In the genomic region with DNA sequence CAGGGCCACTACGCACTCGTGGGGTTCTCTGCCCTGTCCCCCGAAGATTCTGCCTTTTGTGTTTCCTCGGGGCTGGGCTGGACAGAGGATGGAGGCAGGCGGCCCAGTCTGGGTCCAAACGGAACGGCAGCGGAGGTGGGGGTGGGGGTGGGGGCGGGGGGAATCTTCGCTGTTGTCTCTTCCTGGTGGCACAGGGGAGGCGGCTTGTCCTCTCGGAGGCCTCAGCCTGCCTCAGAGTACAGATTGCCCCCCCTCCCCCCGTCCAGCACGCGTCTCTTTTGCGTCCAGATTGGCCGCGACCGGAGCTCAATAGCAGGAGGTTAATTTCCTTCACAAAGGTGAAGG, we compare ENCODE assay signal across 13 cellular contexts.
DNase-seq lines count a peak whose midpoint lies in the region.
"Had no signal": no experiment of that assay in that cellular context is flagged by ENCODE, and none has a peak within 500 bp of the region (broad histone marks: within the 10 kb centered on the region; RNA-seq: fewer than 3 reads in every experiment).

No MANE protein-coding gene starts in this region.

- H3K4me1 ChIP-seq in ES-I3 (ENCODE audit: insufficient read depth, low read length): peaks cover 18% of the 10 kb centered on the region
- H3K4me1 ChIP-seq in NT2/D1 (ENCODE audit: insufficient read depth, insufficient read length): no peaks in the 10 kb centered on the region
- peaks cover 27% of the 10 kb centered on the region for H3K4me1 ChIP-seq in iPS-18a (ENCODE audit: control insufficient read depth, low read depth, low read length)

- H3K4me3 ChIP-seq in NT2/D1 (ENCODE audit: insufficient read length, low read depth): peak overlapping the region; percentile 21
- H3K4me3 ChIP-seq in iPS-18a (ENCODE audit: low read length): peak overlapping the region; percentile 53
- H3K4me3 ChIP-seq: thyroid gland had no signal

- H3K36me3 ChIP-seq in ES-I3 (ENCODE audit: insufficient read depth, low read length): no peaks in the 10 kb centered on the region
- H3K36me3 ChIP-seq in NT2/D1 (ENCODE audit: insufficient read depth, insufficient read length, low read length): no peaks in the 10 kb centered on the region
- H3K36me3 ChIP-seq in iPS-18a (ENCODE audit: control insufficient read depth, low read depth, low read length): no peaks in the 10 kb centered on the region
- H3K36me3 ChIP-seq: left ventricle myocardium inferior, thyroid gland had no signal

- H3K27ac ChIP-seq in iPS-18a (ENCODE audit: low read length): no peak overlapping the region
- H3K27ac ChIP-seq: left ventricle myocardium inferior, thyroid gland had no signal

- DNase-seq in COR-L47 (lab: John Stamatoyannopoulos, UW) (peak; percentile 78), NT2/D1 (ENCODE audit: low read depth, low spot score) (no peak), GF-D8 (lab: John Stamatoyannopoulos, UW) (no peak), ACHN (no peak), HK-2 (ENCODE audit: unreplicated experiment) (no peak), NAMALWA (ENCODE audit: low spot score) (no peak)
- DNase-seq: activated CD8-positive, alpha-beta T cell treated with anti-CD3 and anti-CD28 coated beads, Interleukin-2, amount 10 ng/mL, durations not matched to agents 7 days and 5 days; DND-41; left ventricle myocardium inferior; NCI-H226; thyroid gland had no signal

- H3K9me3 ChIP-seq in ES-I3 (ENCODE audit: control insufficient read depth, insufficient read depth, low read length): no peaks in the 10 kb centered on the region
- H3K9me3 ChIP-seq in NT2/D1 (ENCODE audit: insufficient read depth, low read length): no peaks in the 10 kb centered on the region
- H3K9me3 ChIP-seq in iPS-18a (ENCODE audit: control insufficient read depth, low read depth, low read length): no peaks in the 10 kb centered on the region
- H3K9me3 ChIP-seq: left ventricle myocardium inferior, thyroid gland had no signal

- in situ Hi-C loops in ACHN (cut with HindIII; ENCODE audit: low pct_ligation_motif_present, low pct_unique_long_range_greater_than_20kb, low sequenced_read_pairs): no loop called here

- H3K9ac ChIP-seq in ES-I3 (ENCODE audit: low read depth, low read length) (peak overlapping the region; percentile 54; the same call in 1 of the 2 replicates), NT2/D1 (ENCODE audit: insufficient read length, low read depth) (no peak overlapping the region), iPS-18a (ENCODE audit: low read length) (peak overlapping the region; percentile 36)

- H3K27me3 ChIP-seq in NT2/D1 (ENCODE audit: insufficient read depth, insufficient read length): peaks cover 84% of the 10 kb centered on the region
- H3K27me3 ChIP-seq in iPS-18a (ENCODE audit: control insufficient read depth, insufficient read depth, low read length): peaks cover 93% of the 10 kb centered on the region
